Comparison of ENCODE assay signal across 20 cellular contexts in genomic region chrX:79287724-79288123, GRCh38.
A peak's percentile ranks its signal among the peaks of the same experiment; 100 is the strongest.
DNase-seq lines count a peak whose midpoint lies in the region; ATAC-seq and TF ChIP-seq lines count a peak whose summit lies in the region.
"Had no signal": no experiment of that assay in that cellular context is flagged by ENCODE, and none has a peak within 500 bp of the region (broad histone marks: within the 10 kb centered on the region; RNA-seq: fewer than 3 reads in every experiment).

No MANE protein-coding gene starts in this region.

- H3K36me3 Mint-ChIP-seq in activated CD4-positive, alpha-beta T cell treated with anti-CD3 and anti-CD28 coated beads, Interleukin-2, amount 10 ng/mL, durations not matched to agents 24 days and 14 days (ENCODE audit: low read depth): peaks cover 4% of the 10 kb centered on the region
- H3K36me3 Mint-ChIP-seq in CD4-positive, alpha-beta T cell (ENCODE audit: low read depth): peaks cover 4% of the 10 kb centered on the region
- H3K36me3 Mint-ChIP-seq in activated naive CD4-positive, alpha-beta T cell treated with anti-CD3 and anti-CD28 coated beads, Interleukin-2, amount 50 U/mL, for 72 hours: no peaks in the 10 kb centered on the region
- no peaks in the 10 kb centered on the region for H3K36me3 Mint-ChIP-seq in osteocyte (ENCODE audit: unreplicated experiment)

- H3K9me3 Mint-ChIP-seq in activated CD4-positive, alpha-beta T cell treated with anti-CD3 and anti-CD28 coated beads, Interleukin-2, amount 10 ng/mL, durations not matched to agents 24 days and 14 days: no peaks in the 10 kb centered on the region
- no peaks in the 10 kb centered on the region for H3K9me3 Mint-ChIP-seq in CD4-positive, alpha-beta T cell
- no peaks in the 10 kb centered on the region for H3K9me3 Mint-ChIP-seq in activated naive CD4-positive, alpha-beta T cell treated with anti-CD3 and anti-CD28 coated beads, Interleukin-2, amount 50 U/mL, for 72 hours
- peaks cover 3% of the 10 kb centered on the region for H3K9me3 Mint-ChIP-seq in osteocyte (ENCODE audit: unreplicated experiment)

- H3K4me1 Mint-ChIP-seq in activated CD4-positive, alpha-beta T cell treated with anti-CD3 and anti-CD28 coated beads, Interleukin-2, amount 10 ng/mL, durations not matched to agents 24 days and 14 days: peaks cover 36% of the 10 kb centered on the region
- peaks cover 48% of the 10 kb centered on the region for H3K4me1 Mint-ChIP-seq in CD4-positive, alpha-beta T cell (ENCODE audit: low read depth)
- H3K4me1 Mint-ChIP-seq in osteocyte (ENCODE audit: unreplicated experiment): no peaks in the 10 kb centered on the region

- peak overlapping the region; percentile 73 for H3K4me3 Mint-ChIP-seq in activated CD4-positive, alpha-beta T cell treated with anti-CD3 and anti-CD28 coated beads, Interleukin-2, amount 10 ng/mL, durations not matched to agents 24 days and 14 days
- peak overlapping the region; percentile 18 for H3K4me3 Mint-ChIP-seq in CD4-positive, alpha-beta T cell
- H3K4me3 Mint-ChIP-seq in osteocyte (ENCODE audit: unreplicated experiment): no peak overlapping the region
- H3K4me3 Mint-ChIP-seq: H9, HFFc6 had no signal

- H3K27ac ChIP-seq in CD4-positive, alpha-beta T cell (ENCODE audit: low read depth, low read length): no peak overlapping the region
- H3K27ac ChIP-seq: C4-2B, GM23248 had no signal

- H3K27me3 ChIP-seq in CD4-positive, alpha-beta T cell (ENCODE audit: control insufficient read depth, insufficient read depth, low read length): no peaks in the 10 kb centered on the region

- CTCF ChIA-PET in CD4-positive, alpha-beta T cell (lab: Charles Lee): no interaction called here

- peak overlapping the region; percentile 70 for H3K27ac Mint-ChIP-seq in activated CD4-positive, alpha-beta T cell treated with anti-CD3 and anti-CD28 coated beads, Interleukin-2, amount 10 ng/mL, durations not matched to agents 24 days and 14 days
- peak overlapping the region; percentile 62 for H3K27ac Mint-ChIP-seq in CD4-positive, alpha-beta T cell
- H3K27ac Mint-ChIP-seq in activated naive CD4-positive, alpha-beta T cell treated with anti-CD3 and anti-CD28 coated beads, Interleukin-2, amount 50 U/mL, for 72 hours: peak overlapping the region; percentile 23 to 64
- no peak overlapping the region for H3K27ac Mint-ChIP-seq in osteocyte (ENCODE audit: unreplicated experiment)
- H3K27ac Mint-ChIP-seq: H9, HFFc6 had no signal

- POLR2A ChIA-PET in CD4-positive, alpha-beta T cell (lab: Charles Lee): interaction anchor here (0.6 kb wide), 1 partner anchor 124 kb away, joined by 4 read pairs; no protein-coding TSS in a partner anchor

- no peak for DNase-seq in activated CD4-positive, alpha-beta T cell treated with anti-CD3 and anti-CD28 coated beads, Interleukin-2, amount 10 ng/mL, durations not matched to agents 24 days and 14 days
- DNase-seq in activated CD4-positive, alpha-beta T cell treated with anti-CD3 and anti-CD28 coated beads for 1 hour: no peak
- no peak for DNase-seq in CD4-positive, alpha-beta T cell
- no peak for DNase-seq in Jurkat, Clone E6-1 (ENCODE audit: low read depth, low spot score)
- DNase-seq in activated naive CD4-positive, alpha-beta T cell treated with anti-CD3 and anti-CD28 coated beads, Interleukin-2, amount 50 U/mL, for 72 hours (ENCODE audit: low spot score in 2 of 2): no peak
- DNase-seq in NK-92 (lab: John Stamatoyannopoulos, UW; ENCODE audit: unreplicated experiment) (no peak), osteocyte (ENCODE audit: extremely low spot score, unreplicated experiment) (no peak)
- DNase-seq: GM23248, H9, HFFc6, KBM-7, NCI-H1105, NCI-H146, NCI-H2029 treated with DMSO at 0.1 percent for 48 hours, NCI-H226, NCI-H510A treated with DMSO at 0.1 percent for 48 hours, NCI-H748 treated with DMSO at 0.1 percent for 48 hours had no signal

- H3K4me3 ChIP-seq in Jurkat, Clone E6-1 (ENCODE audit: low read length): peak overlapping the region; percentile 11
- H3K4me3 ChIP-seq: GM23248 had no signal

- no peaks in the 10 kb centered on the region for H3K9me3 ChIP-seq in CD4-positive, alpha-beta T cell (ENCODE audit: control insufficient read depth, low read length)

- no peaks in the 10 kb centered on the region for H3K27me3 Mint-ChIP-seq in activated CD4-positive, alpha-beta T cell treated with anti-CD3 and anti-CD28 coated beads, Interleukin-2, amount 10 ng/mL, durations not matched to agents 24 days and 14 days
- H3K27me3 Mint-ChIP-seq in CD4-positive, alpha-beta T cell: no peaks in the 10 kb centered on the region
- no peaks in the 10 kb centered on the region for H3K27me3 Mint-ChIP-seq in osteocyte (ENCODE audit: unreplicated experiment)

- ATAC-seq in CD4-positive, alpha-beta T cell (ENCODE audit: poor library complexity): no peak
- ATAC-seq in activated naive CD4-positive, alpha-beta T cell treated with anti-CD3 and anti-CD28 coated beads, Interleukin-2, amount 50 U/mL, for 72 hours: peak in 1 of 2 donors; percentile 31
- no peak for ATAC-seq in HG03108 (IDR thresholded peaks at IDR 0.05; ENCODE audit: unreplicated experiment)
- ATAC-seq: Panc1 had no signal

- no peak for TF ChIP-seq CTCF in CD4-positive, alpha-beta T cell (IDR thresholded peaks at IDR 0.05)
- TF ChIP-seq CTCF in osteocyte (IDR thresholded peaks at IDR 0.05): no peak

- intact Hi-C loops in activated CD4-positive, alpha-beta T cell treated with anti-CD3 and anti-CD28 coated beads, Interleukin-2, amount 10 ng/mL, durations not matched to agents 24 days and 14 days (cut with micrococcal nuclease): no loop called here
- intact Hi-C loops in CD4-positive, alpha-beta T cell (cut with DNase I, micrococcal nuclease): loop anchor here in 1 of 2 experiments (10.0 kb wide), 1 partner anchor 47 kb away; no protein-coding TSS in a partner anchor
